Comparison of ENCODE assay signal across 2 cellular contexts in genomic region chr7:111744501-111745155, GRCh38.
TF ChIP-seq lines count a peak whose summit lies in the region.

No MANE protein-coding gene starts in this region.

TF ChIP-seq in IMR-90, 13 proteins besides CTCF, POLR2A, EP300 and RAD21 (continued from another document):
- TF ChIP-seq RCOR1 (IDR thresholded peaks at IDR 0.05; ENCODE audit: insufficient replicate concordance, low read length): no peak
- no peak for TF ChIP-seq MAZ (IDR thresholded peaks at IDR 0.05; ENCODE audit: borderline replicate concordance, low read depth, low read length)
- TF ChIP-seq MXI1 (IDR thresholded peaks at IDR 0.05; ENCODE audit: borderline replicate concordance, low read depth, low read length): no peak
- TF ChIP-seq NFE2L2 (IDR thresholded peaks at IDR 0.05; ENCODE audit: low read depth, low read length): no peak
- TF ChIP-seq SMC3 (IDR thresholded peaks at IDR 0.05; ENCODE audit: low read depth, low read length): no peak
- no peak for TF ChIP-seq MAFK (IDR thresholded peaks at IDR 0.05; ENCODE audit: low read depth, low read length)
- TF ChIP-seq CEBPB (IDR thresholded peaks at IDR 0.05; ENCODE audit: low read depth, low read length): peak; percentile 59
- peak; percentile 28; the same call in 1 of the 2 replicates for TF ChIP-seq BHLHE40 (IDR thresholded peaks at IDR 0.05; ENCODE audit: low read depth, low read length)
- no peak for TF ChIP-seq USF2 (IDR thresholded peaks at IDR 0.05; ENCODE audit: low read depth, low read length)
- TF ChIP-seq ELK1 (IDR thresholded peaks at IDR 0.05; ENCODE audit: borderline replicate concordance, low read depth, low read length): no peak
TF ChIP-seq in IMR-90: peak in this region for 2.

TF ChIP-seq in K562, 482 proteins besides CTCF, POLR2A, EP300 and RAD21 (continued from another document):
- TF ChIP-seq PRDM10 (IDR thresholded peaks at IDR 0.05; ENCODE audit: partially characterized antibody): peak; percentile 87
